9 cellular contexts compared by ENCODE assay signal in genomic region chr1:36225298-36225899, GRCh38. TPM values are rescaled to one million over a fixed set of nuclear protein-coding genes. Genes with fewer than 3 reads are reported as not detected.
A peak's percentile ranks its signal among the peaks of the same experiment; 100 is the strongest.
DNase-seq lines count a peak whose midpoint lies in the region; ATAC-seq, FAIRE-seq and TF ChIP-seq lines count a peak whose summit lies in the region.
"Had no signal": no experiment of that assay in that cellular context is flagged by ENCODE, and none has a peak within 500 bp of the region (broad histone marks: within the 10 kb centered on the region; RNA-seq: fewer than 3 reads in every experiment).

No MANE protein-coding gene starts in this region.

- H3K36me3 ChIP-seq in OCI-LY3 (replicated peaks; ENCODE audit: low read depth, low read length): peaks cover 16% of the 10 kb centered on the region
- peaks cover 2 to 3% of the 10 kb centered on the region in 2 experiments for H3K36me3 ChIP-seq in endothelial cell of umbilical vein (ENCODE audit: control insufficient read depth in 2 of 2, extremely low read depth in 1 of 2, insufficient read depth in 2 of 2, low read length in 2 of 2)
- H3K36me3 ChIP-seq in neuron (ENCODE audit: insufficient read depth, low read length): peaks cover 10% of the 10 kb centered on the region

- H2AFZ ChIP-seq in OCI-LY3 (ENCODE audit: low read depth, low read length) (no peak overlapping the region), endothelial cell of umbilical vein (ENCODE audit: low read depth, low read length) (no peak overlapping the region), neuron (ENCODE audit: low read depth, low read length) (no peak overlapping the region)

- H3K36me3 Mint-ChIP-seq in CD4-positive, alpha-beta T cell (ENCODE audit: low read depth): peaks cover 45% of the 10 kb centered on the region

- intact Hi-C loops in CD4-positive, alpha-beta T cell (cut with DNase I, micrococcal nuclease): loop anchor here (1.0 to 10.0 kb wide), 4 partner anchors 37 to 1361 kb away; partner anchors contain the start of gene MRPS15 (in 1 of the 2)
- intact Hi-C loops in endothelial cell of umbilical vein (cut with micrococcal nuclease): loop anchor here (2.0 kb wide), 1 partner anchor 59 kb away; no protein-coding TSS in a partner anchor

- no peaks in the 10 kb centered on the region for H3K9me1 ChIP-seq in endothelial cell of umbilical vein (replicated peaks; ENCODE audit: control insufficient read depth, extremely low read depth, insufficient read depth, low read length)

- peak overlapping the region; percentile 97 for H3K4me3 Mint-ChIP-seq in CD4-positive, alpha-beta T cell

- peaks cover 8% of the 10 kb centered on the region for H3K4me1 ChIP-seq in OCI-LY3 (ENCODE audit: low read length)
- peaks cover 17% of the 10 kb centered on the region for H3K4me1 ChIP-seq in endothelial cell of umbilical vein (ENCODE audit: control insufficient read depth, extremely low read depth, insufficient read depth, low read length)
- peaks cover 17% of the 10 kb centered on the region for H3K4me1 ChIP-seq in neuron (ENCODE audit: insufficient read depth, low read length)

- CTCF ChIA-PET in CD4-positive, alpha-beta T cell (lab: Charles Lee): interaction anchor here (1.1 to 4.1 kb wide), 5 partner anchors 11 to 76 kb away, joined by 3 to 37 read pairs (median 4); partner anchors contain the start of gene TRAPPC3
- CTCF ChIA-PET in endothelial cell of umbilical vein (lab: Charles Lee): interaction anchor here (1.2 to 2.9 kb wide), 6 partner anchors 9 to 91 kb away, joined by 3 to 16 read pairs (median 4); partner anchors contain the start of gene TRAPPC3

- H3K4me2 ChIP-seq in OCI-LY3 (ENCODE audit: low read length) (peak overlapping the region; percentile 82), endothelial cell of umbilical vein (ENCODE audit: insufficient read depth, low read length) (peak overlapping the region; percentile 99)

- TF ChIP-seq CTCF in CD4-positive, alpha-beta T cell (IDR thresholded peaks at IDR 0.05): no peak
- no peak for TF ChIP-seq CTCF in OCI-LY3 (IDR thresholded peaks at IDR 0.05; ENCODE audit: low read depth, low read length)
- TF ChIP-seq CTCF in endothelial cell of umbilical vein (IDR thresholded peaks at IDR 0.05; ENCODE audit: extremely low read depth in 1 of 2, insufficient read depth in 1 of 2, low read depth in 1 of 2, low read length in 2 of 2): no peak

- no peak for ATAC-seq in CD4-positive, alpha-beta T cell (ENCODE audit: poor library complexity)
- no peak for ATAC-seq in GM18502 (IDR thresholded peaks at IDR 0.05; ENCODE audit: poor library complexity, unreplicated experiment)
- no peak for ATAC-seq in GM18870 (IDR thresholded peaks at IDR 0.05; ENCODE audit: unreplicated experiment)

- H3K9me3 ChIP-seq in CD4-positive, alpha-beta T cell (ENCODE audit: control insufficient read depth, low read length): no peaks in the 10 kb centered on the region
- H3K9me3 ChIP-seq in OCI-LY3 (ENCODE audit: insufficient read depth, low read length): no peaks in the 10 kb centered on the region
- no peaks in the 10 kb centered on the region for H3K9me3 ChIP-seq in endothelial cell of umbilical vein (replicated peaks; ENCODE audit: control insufficient read depth, insufficient read depth, low read length)
- H3K9me3 ChIP-seq in neuron (ENCODE audit: low read length): no peaks in the 10 kb centered on the region

- dilution Hi-C loops in endothelial cell of umbilical vein (cut with MboI; ENCODE audit: extremely low pct_ligation_motif_present, low sequenced_read_pairs): no loop called here

- no peak for DNase-seq in CD4-positive, alpha-beta T cell
- DNase-seq in endothelial cell of umbilical vein (ENCODE audit: low read depth, low spot score) (no peak), NCI-H1436 treated with DMSO at 0.1 percent for 48 hours (lab: John Stamatoyannopoulos, UW) (no peak), putamen (ENCODE audit: low spot score) (no peak)
- DNase-seq: activated CD4-positive, alpha-beta T cell treated with anti-CD3 and anti-CD28 coated beads, Interleukin-2, amount 50 U/mL, for 48 hours had no signal

- POLR2A ChIA-PET in CD4-positive, alpha-beta T cell (lab: Charles Lee): interaction anchor here (1.0 to 3.5 kb wide), 12 partner anchors 9 to 135 kb away, joined by 3 to 82 read pairs (median 10); partner anchors contain the start of genes SH3D21 and TRAPPC3
- POLR2A ChIA-PET in endothelial cell of umbilical vein (lab: Charles Lee): interaction anchor here (1.6 to 1.7 kb wide), 3 partner anchors 11 to 69 kb away, joined by 4 to 13 read pairs (median 8); partner anchors contain the start of gene MAP7D1

- H3K9ac ChIP-seq in OCI-LY3 (ENCODE audit: low read length) (peak overlapping the region; percentile 93), endothelial cell of umbilical vein (replicated peaks; ENCODE audit: extremely low read depth, insufficient read depth, low read length) (peak overlapping the region; percentile 93)

- H3K27ac Mint-ChIP-seq in CD4-positive, alpha-beta T cell: peak overlapping the region; percentile 97

- H3K4me1 Mint-ChIP-seq in CD4-positive, alpha-beta T cell (ENCODE audit: low read depth): peaks cover 34% of the 10 kb centered on the region

- H3K4me3 ChIP-seq in OCI-LY3 (ENCODE audit: low read length): peak overlapping the region; percentile 100
- H3K4me3 ChIP-seq in endothelial cell of umbilical vein (replicated peaks in 1 of 3; ENCODE audit: insufficient read depth in 1 of 3, low read depth in 1 of 3, low read length in 3 of 3): peak overlapping the region; percentile 73 to 99 (median 74)
- peak overlapping the region; percentile 84 for H3K4me3 ChIP-seq in neuron (ENCODE audit: low read length)

- no peaks in the 10 kb centered on the region for H3K27me3 ChIP-seq in CD4-positive, alpha-beta T cell (ENCODE audit: control insufficient read depth, insufficient read depth, low read length)
- H3K27me3 ChIP-seq in OCI-LY3 (ENCODE audit: low read depth, low read length): no peaks in the 10 kb centered on the region
- H3K27me3 ChIP-seq in endothelial cell of umbilical vein (ENCODE audit: control insufficient read depth in 2 of 2, insufficient read depth in 2 of 2, low read length in 2 of 2): no peaks in the 10 kb centered on the region
- H3K27me3 ChIP-seq in neuron (ENCODE audit: insufficient read depth, low read length): no peaks in the 10 kb centered on the region

- no TSS peak for BruUV-seq in endothelial cell of umbilical vein (replicated peaks; lab: Mats Ljungman, UMichigan)

- H4K20me1 ChIP-seq in OCI-LY3 (ENCODE audit: insufficient read depth, low read length): peaks cover 22% of the 10 kb centered on the region
- H4K20me1 ChIP-seq in endothelial cell of umbilical vein (replicated peaks; ENCODE audit: control insufficient read depth, extremely low read depth, insufficient read depth, low read length): peaks cover 7% of the 10 kb centered on the region

- H3K27me3 Mint-ChIP-seq in CD4-positive, alpha-beta T cell: no peaks in the 10 kb centered on the region

- no peaks in the 10 kb centered on the region for H3K9me3 Mint-ChIP-seq in CD4-positive, alpha-beta T cell

- peak overlapping the region; percentile 97 for H3K27ac ChIP-seq in CD4-positive, alpha-beta T cell (ENCODE audit: low read depth, low read length)
- H3K27ac ChIP-seq in OCI-LY3 (ENCODE audit: low read length) (peak overlapping the region; percentile 77), endothelial cell of umbilical vein (ENCODE audit: insufficient read depth, low read depth, low read length) (peak overlapping the region; percentile 89)

- TF ChIP-seq POLR2A in endothelial cell of umbilical vein (IDR thresholded peaks at IDR 0.05; ENCODE audit: low read depth, low read length): no peak

- no peak for FAIRE-seq in endothelial cell of umbilical vein (lab: Jason Lieb, UNC)

- peaks cover 61% of the 10 kb centered on the region for H3K79me2 ChIP-seq in OCI-LY3 (ENCODE audit: low read length)
- H3K79me2 ChIP-seq in endothelial cell of umbilical vein (ENCODE audit: control insufficient read depth, insufficient read depth, low read length): peaks cover 61% of the 10 kb centered on the region

TF ChIP-seq in endothelial cell of umbilical vein, 7 proteins besides CTCF, POLR2A, EP300 and RAD21:
- no peak for TF ChIP-seq MAX (IDR thresholded peaks at IDR 0.05; ENCODE audit: insufficient read depth, insufficient read length)
- peak; percentile 34 for TF ChIP-seq GATA2 (IDR thresholded peaks at IDR 0.05; ENCODE audit: insufficient read depth, insufficient read length, low read depth, low read length)
TF ChIP-seq in endothelial cell of umbilical vein: peak in this region for 1.

RNA-seq across cellular contexts. Expression of gene THRAP3, which starts 1.2 kb away (rescaled TPM):
- 10 to 100 TPM; 68.7 to 76.1 TPM for total RNA-seq in CD4-positive, alpha-beta T cell
- total RNA-seq in endothelial cell of umbilical vein: 130 and 144 TPM in 2 replicates
- 32.4 and 38.0 TPM in 2 replicates for polyA plus RNA-seq in endothelial cell of umbilical vein
- polyA plus RNA-seq in endothelial cell of umbilical vein (2011; cell fraction: cytosol; rRNA removed): 51.6 and 54.0 TPM in 2 replicates
- polyA plus RNA-seq in endothelial cell of umbilical vein (2011; cell fraction: nucleus; rRNA removed): 61.5 and 77.7 TPM in 2 replicates
- polyA plus RNA-seq in endothelial cell of umbilical vein (2012): 56.8 and 76.2 TPM in 2 replicates
- polyA minus RNA-seq in endothelial cell of umbilical vein: 78.6 and 81.4 TPM in 2 replicates
- 57.8 TPM for polyA minus RNA-seq in endothelial cell of umbilical vein (2011; cell fraction: cytosol; rRNA and poly(A)+ RNA removed)
- 49.0 and 74.2 TPM in 2 replicates for polyA minus RNA-seq in endothelial cell of umbilical vein (2011; cell fraction: nucleus; rRNA and poly(A)+ RNA removed)
